ENCODE assay signal across 23 cellular contexts in the genomic region with DNA sequence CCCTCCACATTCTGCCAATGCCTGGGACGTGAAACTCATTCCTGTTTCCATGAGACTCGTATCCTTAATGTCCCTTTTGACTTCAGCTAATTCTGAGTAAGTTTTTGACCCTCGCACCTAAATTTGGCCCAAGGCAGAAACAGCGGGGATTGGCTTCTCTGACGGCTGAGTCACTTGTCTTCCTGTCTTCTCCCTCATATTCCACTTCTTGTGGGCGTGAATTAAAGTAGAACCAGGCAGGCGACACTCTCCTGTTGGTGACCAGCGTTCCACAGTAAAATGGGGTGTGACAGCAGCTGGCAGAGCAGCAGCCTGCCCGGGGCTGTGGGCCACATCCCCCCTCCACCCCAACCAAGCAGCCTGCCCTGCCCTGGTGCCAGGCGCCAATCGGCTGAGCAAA.
"Had no signal": no experiment of that assay in that cellular context is flagged by ENCODE, and none has a peak within 500 bp of the region (broad histone marks: within the 10 kb centered on the region; RNA-seq: fewer than 3 reads in every experiment).

No MANE protein-coding gene starts in this region.

- H2AFZ ChIP-seq: parathyroid adenoma had no signal

- DNase-seq: activated CD4-positive, alpha-beta T cell treated with anti-CD3 and anti-CD28 coated beads, Interleukin-2, amount 10 ng/mL, durations not matched to agents 7 days and 5 days; activated CD4-positive, CD25-positive, alpha-beta regulatory T cell treated with anti-CD3 and anti-CD28 coated beads, Interleukin-2, amount 50 U/mL, for 72 hours; activated CD8-positive, alpha-beta T cell treated with anti-CD3 and anti-CD28 coated beads, Interleukin-2, amount 10 ng/mL, durations not matched to agents 7 days and 5 days; activated naive CD4-positive, alpha-beta T cell treated with anti-CD3 and anti-CD28 coated beads for 36 hours; activated naive CD8-positive, alpha-beta T cell treated with anti-CD3 and anti-CD28 coated beads, Interleukin-2, amount 10 ng/mL, durations not matched to agents 7 days and 5 days; activated T-cell treated with anti-CD3 and anti-CD28 coated beads, Interleukin-2, amount 50 U/mL, for 48 hours; cerebellar nuclear complex; immature natural killer cell; kidney glomerular epithelial cell; left ventricle myocardium inferior; nucleus accumbens; spleen; stimulated activated CD4-positive, alpha-beta T cell treated with anti-CD3 and anti-CD28 coated beads, Interleukin-4, amount 100 ng/mL, for 1 hour; stimulated activated naive CD4-positive, alpha-beta T cell; T-cell; testis; trophoblast cell; WERI-Rb-1 had no signal

- H3K36me3 ChIP-seq: left ventricle myocardium inferior, sigmoid colon, spleen, WERI-Rb-1 had no signal

- H3K4me1 ChIP-seq: parathyroid adenoma, sigmoid colon, testis had no signal

- H3K9me3 ChIP-seq: left ventricle myocardium inferior, sigmoid colon, spleen, testis had no signal

- H3K27ac ChIP-seq: coronary artery, left ventricle myocardium inferior, parathyroid adenoma, sigmoid colon, SK-N-MC, spleen, testis, WERI-Rb-1 had no signal

- H3K4me3 ChIP-seq: coronary artery, left ventricle myocardium inferior, sigmoid colon, SK-N-MC, spleen, testis had no signal

- ATAC-seq: activated CD8-positive, alpha-beta T cell treated with anti-CD3 and anti-CD28 coated beads, Interleukin-2, amount 10 ng/mL, durations not matched to agents 7 days and 5 days; T-cell had no signal

- H3K79me2 ChIP-seq: parathyroid adenoma had no signal

- FAIRE-seq: endometrium had no signal

- H3K9ac ChIP-seq: parathyroid adenoma had no signal

- H3K27me3 ChIP-seq: sigmoid colon, spleen, testis had no signal
